17 cellular contexts compared by ENCODE assay signal in the genomic region with DNA sequence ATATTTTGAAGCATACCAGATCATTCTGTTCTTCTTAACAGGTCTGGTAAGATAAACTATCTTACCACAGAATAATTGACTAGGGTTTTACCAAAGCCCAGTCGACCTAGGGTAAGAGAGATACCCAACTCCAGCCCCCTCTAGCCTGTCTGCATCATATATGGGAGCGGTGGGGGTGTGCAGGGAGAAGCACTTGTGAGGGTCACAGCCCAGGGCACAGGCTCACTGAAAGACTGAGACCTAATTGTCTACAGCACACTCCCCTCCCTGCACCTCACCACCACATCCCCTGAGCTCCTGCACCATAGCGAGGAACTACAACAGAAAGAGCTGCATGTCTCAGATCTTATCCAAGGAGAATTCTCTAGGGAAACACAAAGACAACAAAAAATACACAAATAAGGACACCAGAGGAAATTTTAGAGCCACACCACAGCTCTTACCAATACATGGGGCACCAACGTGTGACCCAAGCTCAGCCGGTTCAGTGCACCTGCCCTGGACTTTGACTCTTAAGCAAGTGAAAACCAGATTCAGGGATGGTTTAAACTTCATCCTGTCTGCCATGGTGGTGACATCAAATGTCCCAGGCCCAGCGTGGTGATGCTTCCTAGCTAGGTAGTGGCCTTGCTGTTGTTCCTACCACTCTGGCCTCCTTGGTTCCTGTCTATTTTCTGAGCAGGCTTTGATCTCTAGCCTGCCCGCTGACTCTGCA.
A peak's percentile ranks its signal among the peaks of the same experiment; 100 is the strongest.
DNase-seq lines count a peak whose midpoint lies in the region; ATAC-seq and FAIRE-seq lines count a peak whose summit lies in the region.
"Had no signal": no experiment of that assay in that cellular context is flagged by ENCODE, and none has a peak within 500 bp of the region (broad histone marks: within the 10 kb centered on the region; RNA-seq: fewer than 3 reads in every experiment).

No MANE protein-coding gene starts in this region.

- no peaks in the 10 kb centered on the region for H3K36me3 ChIP-seq in naive thymus-derived CD4-positive, alpha-beta T cell (ENCODE audit: control insufficient read depth in 2 of 3, insufficient read depth in 3 of 3, low read length in 3 of 3)

- H3K27ac ChIP-seq in naive thymus-derived CD4-positive, alpha-beta T cell (ENCODE audit: low read depth, low read length) = no peak overlapping the region
- H3K27ac ChIP-seq: 22Rv1 had no signal

- intact Hi-C loops in naive thymus-derived CD4-positive, alpha-beta T cell (cut with micrococcal nuclease) = no loop called here

- H3K4me1 Mint-ChIP-seq in naive thymus-derived CD4-positive, alpha-beta T cell = peaks cover 0 to 4% (median 0%) of the 10 kb centered on the region in 7 donors
- H3K4me1 Mint-ChIP-seq: CD14-positive monocyte, GM23338, IgD-negative memory B cell had no signal

- no peaks in the 10 kb centered on the region for H3K9me3 ChIP-seq in naive thymus-derived CD4-positive, alpha-beta T cell (ENCODE audit: control insufficient read depth in 2 of 3, low read length in 3 of 3)
- H3K9me3 ChIP-seq: Caco-2 had no signal

- H3K27ac Mint-ChIP-seq in naive thymus-derived CD4-positive, alpha-beta T cell = no peak overlapping the region
- H3K27ac Mint-ChIP-seq: CD8-positive, alpha-beta T cell; GM23338; IgD-negative memory B cell had no signal

- no peak for FAIRE-seq in HTR-8/SVneo (lab: Jason Lieb, UNC)
- FAIRE-seq: G401.6, GM12892 had no signal

- H3K36me3 Mint-ChIP-seq in naive thymus-derived CD4-positive, alpha-beta T cell = no peaks in the 10 kb centered on the region
- H3K36me3 Mint-ChIP-seq: CD14-positive monocyte; CD8-positive, alpha-beta T cell; IgD-negative memory B cell had no signal

- no peak overlapping the region for H3K4me3 ChIP-seq in naive thymus-derived CD4-positive, alpha-beta T cell (ENCODE audit: low read length)
- H3K4me3 ChIP-seq: GM23338 had no signal

- ATAC-seq in naive thymus-derived CD4-positive, alpha-beta T cell = peak; percentile 16
- ATAC-seq: CD8-positive, alpha-beta T cell; GM23338 had no signal

- H3K4me3 Mint-ChIP-seq in naive thymus-derived CD4-positive, alpha-beta T cell = no peak overlapping the region
- H3K4me3 Mint-ChIP-seq: CD14-positive monocyte; CD8-positive, alpha-beta T cell; GM23338; IgD-negative memory B cell had no signal

- no peaks in the 10 kb centered on the region for H3K27me3 ChIP-seq in naive thymus-derived CD4-positive, alpha-beta T cell (ENCODE audit: control insufficient read depth in 2 of 2, insufficient read depth in 2 of 2, low read length in 2 of 2)

- no peaks in the 10 kb centered on the region for H3K4me1 ChIP-seq in naive thymus-derived CD4-positive, alpha-beta T cell (ENCODE audit: control insufficient read depth in 2 of 2, insufficient read depth in 2 of 2, low read length in 2 of 2)
- H3K4me1 ChIP-seq: Caco-2 had no signal

- CTCF ChIA-PET in naive thymus-derived CD4-positive, alpha-beta T cell (lab: Charles Lee) = no interaction called here

- DNase-seq in DMS53 (lab: John Stamatoyannopoulos, UW) = peak; percentile 18
- DNase-seq in DMS53 treated with DMSO at 0.1 percent for 48 hours (lab: John Stamatoyannopoulos, UW; ENCODE audit: unreplicated experiment) = no peak
- DNase-seq in islet precursor cell = peak; percentile 34
- no peak for DNase-seq in naive thymus-derived CD4-positive, alpha-beta T cell
- DNase-seq in midbrain (lab: John Stamatoyannopoulos, UW) = no peak
- DNase-seq in HTR-8/SVneo (ENCODE audit: insufficient read length, low spot score) = no peak
- DNase-seq in hepatic stellate cell (ENCODE audit: low spot score) = no peak
- DNase-seq: Caco-2; CD8-positive, alpha-beta T cell; DMS79; H7 had no signal

- peaks cover 0 to 17% (median 8%) of the 10 kb centered on the region in 5 donors for H3K27me3 Mint-ChIP-seq in naive thymus-derived CD4-positive, alpha-beta T cell

- POLR2A ChIA-PET in naive thymus-derived CD4-positive, alpha-beta T cell (lab: Charles Lee) = no interaction called here

- H3K9me3 Mint-ChIP-seq in naive thymus-derived CD4-positive, alpha-beta T cell = no peaks in the 10 kb centered on the region
- H3K9me3 Mint-ChIP-seq: CD14-positive monocyte; CD8-positive, alpha-beta T cell; GM23338; IgD-negative memory B cell had no signal

Comparison
In these comparisons a context has a peak if more than half of its experiments do, and no peak if none do; other contexts are left out.
1. DNase-seq: peak in DMS53 (single experiment) and islet precursor cell (single experiment); none in DMS53 treated with DMSO at 0.1 percent for 48 hours (single experiment), naive thymus-derived CD4-positive, alpha-beta T cell (0 of 9), midbrain (single experiment), HTR-8/SVneo (single experiment) and hepatic stellate cell (single experiment).